ENCODE assay signal across 1 cellular context in genomic region chr3:154132777-154133375, GRCh38.
TF ChIP-seq lines count a peak whose summit lies in the region.

No MANE protein-coding gene starts in this region.

TF ChIP-seq in HEK293, 187 proteins besides CTCF, POLR2A, EP300 and RAD21 (continued from another document):
- TF ChIP-seq ZNF416 (tag by site-specific recombination; IDR thresholded peaks at IDR 0.05) (no peak), KLF16 (tag by site-specific recombination; IDR thresholded peaks at IDR 0.05) (no peak), ZNF623 (tag by site-specific recombination; IDR thresholded peaks at IDR 0.05) (no peak), TCF7L2 (IDR thresholded peaks at IDR 0.05; ENCODE audit: borderline replicate concordance, low read depth, low read length) (peak; percentile 91), ZNF140 (tag by site-specific recombination; IDR thresholded peaks at IDR 0.05) (no peak), ZNF335 (tag by site-specific recombination; conservative IDR thresholded peaks at IDR 0.05) (no peak), HOXA7 (CRISPR knock-in tag; IDR thresholded peaks at IDR 0.05; ENCODE audit: borderline replicate concordance) (no peak), ZNF2 (tag by site-specific recombination; IDR thresholded peaks at IDR 0.05) (peak; percentile 64; the same call in 1 of the 2 replicates), ZNF785 (tag by site-specific recombination; IDR thresholded peaks at IDR 0.05) (no peak), ZNF19 (tag by site-specific recombination; IDR thresholded peaks at IDR 0.05; ENCODE audit: low read depth) (no peak), ZBTB44 (tag by site-specific recombination; IDR thresholded peaks at IDR 0.05) (peak; percentile 99), GLI2 (tag by site-specific recombination; IDR thresholded peaks at IDR 0.05; ENCODE audit: borderline replicate concordance, low read depth) (0 out of 2 replicates have a peak, but pooled peaks have one; percentile 21), TRIM28 (IDR thresholded peaks at IDR 0.05; ENCODE audit: borderline replicate concordance, low read length) (0 out of 2 replicates have a peak, but pooled peaks have one; percentile 26), ZNF292 (tag by site-specific recombination; IDR thresholded peaks at IDR 0.05; ENCODE audit: borderline replicate concordance, low read depth) (no peak), ZNF433 (tag by site-specific recombination; IDR thresholded peaks at IDR 0.05; ENCODE audit: low read depth) (no peak), HOXC10 (CRISPR knock-in tag; IDR thresholded peaks at IDR 0.05) (no peak), ZFP41 (tag by site-specific recombination; IDR thresholded peaks at IDR 0.05; ENCODE audit: borderline replicate concordance) (no peak), PRDM10 (tag by site-specific recombination; IDR thresholded peaks at IDR 0.05) (peak; percentile 64), ZNF571 (tag by site-specific recombination; IDR thresholded peaks at IDR 0.05) (no peak), RBAK (tag by site-specific recombination; IDR thresholded peaks at IDR 0.05) (no peak), ZEB2 (tag by site-specific recombination; IDR thresholded peaks at IDR 0.05) (peak; percentile 54; the same call in 1 of the 2 replicates), ZNF473 (tag by site-specific recombination; IDR thresholded peaks at IDR 0.05) (no peak), ZNF221 (tag by site-specific recombination; IDR thresholded peaks at IDR 0.05; ENCODE audit: borderline replicate concordance) (no peak), ZNF10 (tag by site-specific recombination; IDR thresholded peaks at IDR 0.05) (peak; percentile 98), KLF10 (tag by site-specific recombination; IDR thresholded peaks at IDR 0.05) (peak; percentile 87), ZNF600 (tag by site-specific recombination; IDR thresholded peaks at IDR 0.05) (0 out of 2 replicates have a peak, but pooled peaks have one; percentile 29), ZNF398 (tag by site-specific recombination; IDR thresholded peaks at IDR 0.05) (no peak), ZNF658 (tag by site-specific recombination; IDR thresholded peaks at IDR 0.05) (no peak), ZIC2 (tag by site-specific recombination; IDR thresholded peaks at IDR 0.05) (no peak), KLF1 (tag by site-specific recombination; IDR thresholded peaks at IDR 0.05) (no peak), HOXD13 (CRISPR knock-in tag; IDR thresholded peaks at IDR 0.05; ENCODE audit: borderline replicate concordance) (no peak)
- TF ChIP-seq, protein P1, sequence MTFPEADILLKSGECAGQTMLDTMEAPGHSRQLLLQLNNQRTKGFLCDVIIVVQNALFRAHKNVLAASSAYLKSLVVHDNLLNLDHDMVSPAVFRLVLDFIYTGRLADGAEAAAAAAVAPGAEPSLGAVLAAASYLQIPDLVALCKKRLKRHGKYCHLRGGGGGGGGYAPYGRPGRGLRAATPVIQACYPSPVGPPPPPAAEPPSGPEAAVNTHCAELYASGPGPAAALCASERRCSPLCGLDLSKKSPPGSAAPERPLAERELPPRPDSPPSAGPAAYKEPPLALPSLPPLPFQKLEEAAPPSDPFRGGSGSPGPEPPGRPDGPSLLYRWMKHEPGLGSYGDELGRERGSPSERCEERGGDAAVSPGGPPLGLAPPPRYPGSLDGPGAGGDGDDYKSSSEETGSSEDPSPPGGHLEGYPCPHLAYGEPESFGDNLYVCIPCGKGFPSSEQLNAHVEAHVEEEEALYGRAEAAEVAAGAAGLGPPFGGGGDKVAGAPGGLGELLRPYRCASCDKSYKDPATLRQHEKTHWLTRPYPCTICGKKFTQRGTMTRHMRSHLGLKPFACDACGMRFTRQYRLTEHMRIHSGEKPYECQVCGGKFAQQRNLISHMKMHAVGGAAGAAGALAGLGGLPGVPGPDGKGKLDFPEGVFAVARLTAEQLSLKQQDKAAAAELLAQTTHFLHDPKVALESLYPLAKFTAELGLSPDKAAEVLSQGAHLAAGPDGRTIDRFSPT (tag by site-specific recombination; IDR thresholded peaks at IDR 0.05), result no peak
- TF ChIP-seq, protein P2, sequence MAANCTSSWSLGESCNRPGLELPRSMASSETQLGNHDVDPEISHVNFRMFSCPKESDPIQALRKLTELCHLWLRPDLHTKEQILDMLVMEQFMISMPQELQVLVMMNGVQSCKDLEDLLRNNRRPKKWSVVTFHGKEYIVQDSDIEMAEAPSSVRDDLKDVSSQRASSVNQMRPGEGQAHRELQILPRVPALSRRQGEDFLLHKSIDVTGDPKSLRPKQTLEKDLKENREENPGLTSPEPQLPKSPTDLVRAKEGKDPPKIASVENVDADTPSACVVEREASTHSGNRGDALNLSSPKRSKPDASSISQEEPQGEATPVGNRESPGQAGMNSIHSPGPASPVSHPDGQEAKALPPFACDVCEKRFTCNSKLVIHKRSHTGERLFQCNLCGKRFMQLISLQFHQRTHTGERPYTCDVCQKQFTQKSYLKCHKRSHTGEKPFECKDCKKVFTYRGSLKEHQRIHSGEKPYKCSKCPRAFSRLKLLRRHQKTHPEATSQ (tag by site-specific recombination; IDR thresholded peaks at IDR 0.05), result no peak
